ENCODE assay signal across 15 cellular contexts in the genomic region with DNA sequence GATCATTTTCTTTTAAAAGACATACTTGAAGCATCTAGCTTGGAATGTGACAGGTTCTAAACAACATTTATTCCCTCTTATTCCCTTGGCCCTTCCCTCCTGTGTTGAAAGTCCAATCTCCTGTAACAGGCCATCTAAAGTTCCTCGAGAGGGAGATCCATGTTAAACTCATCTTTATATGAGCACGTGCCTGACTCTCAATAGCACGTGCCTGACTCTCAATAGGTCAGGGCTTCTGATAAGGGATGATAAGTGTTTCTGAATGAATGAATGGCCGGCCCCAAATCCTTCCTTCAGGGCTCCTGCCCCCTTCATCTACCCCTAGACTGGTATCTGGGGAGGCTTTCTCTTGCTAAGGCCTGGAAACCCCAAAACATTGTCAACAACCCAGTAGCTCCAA. TPM values are rescaled to one million over a fixed set of nuclear protein-coding genes. Genes with fewer than 3 reads are reported as not detected.
DNase-seq lines count a peak whose midpoint lies in the region; ATAC-seq and TF ChIP-seq lines count a peak whose summit lies in the region.
"Had no signal": no experiment of that assay in that cellular context is flagged by ENCODE, and none has a peak within 500 bp of the region (broad histone marks: within the 10 kb centered on the region; RNA-seq: fewer than 3 reads in every experiment).

No MANE protein-coding gene starts in this region.

- H3K4me3 Mint-ChIP-seq in HFFc6 (no peak overlapping the region), mesothelial cell of epicardium (no peak overlapping the region)
- no peak overlapping the region for H3K4me3 Mint-ChIP-seq in activated naive CD8-positive, alpha-beta T cell treated with anti-CD3 and anti-CD28 coated beads, Interleukin-2, amount 50 U/mL, for 24 hours
- H3K4me3 Mint-ChIP-seq: activated naive CD8-positive, alpha-beta T cell; T-helper 1 cell treated with Interleukin-12 subunit alpha and Interleukin-12 subunit beta and Interleukin-4 antibody, amounts not matched to agents 30 μg/mL and 1 μg/mL, for 36 hours had no signal

- H3K9me3 Mint-ChIP-seq in HFFc6 (no peaks in the 10 kb centered on the region), mesothelial cell of epicardium (no peaks in the 10 kb centered on the region)
- H3K9me3 Mint-ChIP-seq in activated naive CD8-positive, alpha-beta T cell treated with anti-CD3 and anti-CD28 coated beads, Interleukin-2, amount 50 U/mL, for 24 hours = no peaks in the 10 kb centered on the region
- H3K9me3 Mint-ChIP-seq: T-helper 1 cell treated with Interleukin-12 subunit alpha and Interleukin-12 subunit beta and Interleukin-4 antibody, amounts not matched to agents 30 μg/mL and 1 μg/mL, for 36 hours had no signal

- H3K27ac Mint-ChIP-seq in HFFc6 (peak overlapping the region; percentile 80), mesothelial cell of epicardium (peak overlapping the region; percentile 83)
- H3K27ac Mint-ChIP-seq in activated naive CD8-positive, alpha-beta T cell treated with anti-CD3 and anti-CD28 coated beads, Interleukin-2, amount 50 U/mL, for 24 hours = no peak overlapping the region
- H3K27ac Mint-ChIP-seq: activated naive CD8-positive, alpha-beta T cell; T-helper 1 cell treated with Interleukin-12 subunit alpha and Interleukin-12 subunit beta and Interleukin-4 antibody, amounts not matched to agents 30 μg/mL and 1 μg/mL, for 36 hours had no signal

- DNase-seq in HFFc6 = no peak
- no peak for DNase-seq in caudate nucleus (lab: John Stamatoyannopoulos, UW)
- DNase-seq in mesothelial cell of epicardium (ENCODE audit: low spot score in 2 of 2, unreplicated experiment in 2 of 2) = no peak
- no peak for DNase-seq in SIG-M5 treated with dmso at 0.1 percent for 504 hours (lab: John Stamatoyannopoulos, UW; ENCODE audit: unreplicated experiment)
- DNase-seq in lower leg skin (ENCODE audit: low spot score in 2 of 2) = no peak
- no peak for DNase-seq in activated naive CD8-positive, alpha-beta T cell treated with anti-CD3 and anti-CD28 coated beads, Interleukin-2, amount 50 U/mL, for 24 hours
- no peak for DNase-seq in DMS114 treated with DMSO at 0.1 percent for 48 hours (lab: John Stamatoyannopoulos, UW; ENCODE audit: unreplicated experiment)
- DNase-seq: activated CD4-positive, alpha-beta T cell treated with anti-CD3 and anti-CD28 coated beads for 1 hour; AML-193; NCI-H187; NCI-H774; stimulated activated naive CD8-positive, alpha-beta T cell treated with anti-CD3 and anti-CD28 coated beads, Interleukin-15, Interleukin-2, amounts not matched to agents 100 U/mL and 50 U/mL, for 24 hours had no signal

- no peaks in the 10 kb centered on the region for H3K27me3 ChIP-seq in stomach smooth muscle (ENCODE audit: control insufficient read depth in 1 of 2, insufficient read depth in 2 of 2, low read length in 2 of 2)

- H3K27me3 Mint-ChIP-seq in HFFc6 (ENCODE audit: insufficient read depth) = peaks cover 5% of the 10 kb centered on the region
- H3K27me3 Mint-ChIP-seq in mesothelial cell of epicardium (ENCODE audit: low read depth) = no peaks in the 10 kb centered on the region
- no peaks in the 10 kb centered on the region for H3K27me3 Mint-ChIP-seq in activated naive CD8-positive, alpha-beta T cell treated with anti-CD3 and anti-CD28 coated beads, Interleukin-2, amount 50 U/mL, for 24 hours
- H3K27me3 Mint-ChIP-seq: activated naive CD8-positive, alpha-beta T cell had no signal

- no peaks in the 10 kb centered on the region for H3K9me3 ChIP-seq in stomach smooth muscle (ENCODE audit: control insufficient read depth in 2 of 2, low read length in 2 of 2)

- H3K4me3 ChIP-seq in stomach smooth muscle (ENCODE audit: low read length in 2 of 2) (no peak overlapping the region), lower leg skin (ENCODE audit: low read depth, poor library complexity, severe bottlenecking) (no peak overlapping the region)

- intact Hi-C loops in lower leg skin (cut with DNase I; ENCODE audit: low total_unique reads) = no loop called here

- H3K36me3 Mint-ChIP-seq in HFFc6 (ENCODE audit: low read depth) = peaks cover 44% of the 10 kb centered on the region
- H3K36me3 Mint-ChIP-seq in mesothelial cell of epicardium = peaks cover 38% of the 10 kb centered on the region
- H3K36me3 Mint-ChIP-seq in activated naive CD8-positive, alpha-beta T cell treated with anti-CD3 and anti-CD28 coated beads, Interleukin-2, amount 50 U/mL, for 24 hours (ENCODE audit: low read depth) = no peaks in the 10 kb centered on the region
- H3K36me3 Mint-ChIP-seq: activated naive CD8-positive, alpha-beta T cell had no signal

- H3K27ac ChIP-seq in caudate nucleus (ENCODE audit: low read depth, low read length) (peak overlapping the region; percentile 66), stomach smooth muscle (ENCODE audit: low read length) (peak overlapping the region; percentile 100)

- H3K36me3 ChIP-seq in stomach smooth muscle (ENCODE audit: control insufficient read depth in 2 of 2, insufficient read depth in 2 of 2, low read length in 2 of 2) = peaks cover 35 to 42% of the 10 kb centered on the region in 2 donors

- H3K4me1 Mint-ChIP-seq in HFFc6 (ENCODE audit: low read depth) = peaks cover 30% of the 10 kb centered on the region
- peaks cover 2% of the 10 kb centered on the region for H3K4me1 Mint-ChIP-seq in mesothelial cell of epicardium
- no peaks in the 10 kb centered on the region for H3K4me1 Mint-ChIP-seq in activated naive CD8-positive, alpha-beta T cell treated with anti-CD3 and anti-CD28 coated beads, Interleukin-2, amount 50 U/mL, for 24 hours

- ATAC-seq in activated naive CD8-positive, alpha-beta T cell treated with anti-CD3 and anti-CD28 coated beads, Interleukin-2, amount 50 U/mL, for 24 hours = no peak
- ATAC-seq: stimulated activated naive CD8-positive, alpha-beta T cell treated with anti-CD3 and anti-CD28 coated beads, Interleukin-15, Interleukin-2, amounts not matched to agents 100 U/mL and 50 U/mL, for 24 hours had no signal

- no peak for TF ChIP-seq POLR2A in lower leg skin (IDR thresholded peaks at IDR 0.05)

- WGBS in lower leg skin, 2 donors = 89 to 92% methylated on average over 4 of the region's 4 CpGs

- H3K9ac ChIP-seq in stomach smooth muscle (ENCODE audit: low read length in 2 of 2) = peak overlapping the region; percentile 66 to 81

- TF ChIP-seq CTCF in HFFc6 (IDR thresholded peaks at IDR 0.05) (no peak), mesothelial cell of epicardium (IDR thresholded peaks at IDR 0.05; ENCODE audit: unreplicated experiment) (no peak), lower leg skin (IDR thresholded peaks at IDR 0.05) (no peak)

- peaks cover 59% of the 10 kb centered on the region for H3K4me1 ChIP-seq in stomach smooth muscle (ENCODE audit: control insufficient read depth, insufficient read depth, low read length)

RNA-seq across cellular contexts. Expression of a gene that starts 27.2 kb away (rescaled TPM):
- 1,000 to 10,000 TPM in 4 of 6 experiments, 100 to 1,000 TPM in 2; 973 to 1,209 (median 1,069) TPM for total RNA-seq in HFFc6 (2021; fragmentation: NEBNext Ultra II Directional; extraction: Animal tissue kit (Norgen Biotek cat#: 25700))
- total RNA-seq in mesothelial cell of epicardium = 923 to 980 TPM (median 964 TPM) in 3 replicates
- total RNA-seq in lower leg skin = 1,000 to 10,000 TPM in 3 of 4 donors, 100 to 1,000 TPM in 1; 913 to 2,100 (median 1,383) TPM

RNA-seq across cellular contexts. Expression of a gene that starts 27.3 kb away (rescaled TPM):
- total RNA-seq in HFFc6 (2021; fragmentation: NEBNext Ultra II Directional; extraction: Animal tissue kit (Norgen Biotek cat#: 25700)) = 1 to 10 TPM; 4.5 to 6.9 (median 5.6) TPM
- total RNA-seq in mesothelial cell of epicardium (8.3 to 10.1 TPM (median 8.7 TPM) in 3 replicates), lower leg skin (10 to 100 TPM in 1 of 4 donors, 1 to 10 TPM in 3; 3.3 to 13.0 (median 6.2) TPM)
